Comparison of ENCODE assay signal across 15 cellular contexts in the genomic region with DNA sequence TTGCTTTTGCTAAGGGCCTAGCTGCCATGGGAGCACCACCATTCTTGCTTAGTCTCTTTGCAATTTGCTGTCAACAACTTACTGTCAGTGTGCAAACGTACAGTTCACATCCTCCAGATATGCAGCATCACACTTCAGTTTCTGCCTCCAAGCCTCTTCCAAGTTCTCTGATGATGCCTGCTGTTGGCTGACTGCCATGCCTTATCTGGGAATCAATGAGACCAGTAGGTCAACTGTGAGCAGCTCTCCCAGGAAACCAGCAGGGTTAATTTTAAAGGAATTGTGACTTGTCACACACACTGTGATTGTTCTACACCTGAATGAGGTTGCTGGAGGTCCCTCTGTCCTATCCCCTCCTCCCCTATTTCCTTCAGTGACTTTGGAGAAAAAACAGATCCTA. TPM values are rescaled to one million over a fixed set of nuclear protein-coding genes. Genes with fewer than 3 reads are reported as not detected.
A peak's percentile ranks its signal among the peaks of the same experiment; 100 is the strongest.
DNase-seq lines count a peak whose midpoint lies in the region; ATAC-seq and TF ChIP-seq lines count a peak whose summit lies in the region.
"Had no signal": no experiment of that assay in that cellular context is flagged by ENCODE, and none has a peak within 500 bp of the region (broad histone marks: within the 10 kb centered on the region; RNA-seq: fewer than 3 reads in every experiment).

No MANE protein-coding gene starts in this region.

- H3K4me3 ChIP-seq in breast epithelium, result no peak overlapping the region

- peak; percentile 33 for DNase-seq in MCF 10A (ENCODE audit: unreplicated experiment)
- DNase-seq in breast epithelium (ENCODE audit: low spot score in 2 of 2), result no peak
- peak; percentile 38 for DNase-seq in SK-MEL-5 (ENCODE audit: low read depth, low spot score)
- peak; percentile 60 for DNase-seq in fibroblast of peridontal ligament (ENCODE audit: extremely low read depth)
- DNase-seq in mesenteric fat pad (ENCODE audit: low spot score), result no peak
- no peak for DNase-seq in GM19240 (ENCODE audit: insufficient read length, low spot score)
- DNase-seq: activated gamma-delta T cell; naive thymus-derived CD8-positive, alpha-beta T cell; NCI-H1694 treated with DMSO at 0.1 percent for 48 hours; stimulated activated CD8-positive, alpha-beta memory T cell treated with anti-CD3 and anti-CD28 coated beads, Interleukin-4, amount 100 ng/mL, for 48 hours had no signal

- H3K27ac Mint-ChIP-seq in MCF 10A (ENCODE audit: low read depth, unreplicated experiment), result no peak overlapping the region
- H3K27ac Mint-ChIP-seq: WTC11 had no signal

- no TSS peak for BruUV-seq in MCF 10A (replicated peaks; lab: Mats Ljungman, UMichigan)

- H3K27ac ChIP-seq in breast epithelium, result no peak overlapping the region
- H3K27ac ChIP-seq: HL-60, RWPE1 had no signal

- no peaks in the 10 kb centered on the region for H3K4me1 ChIP-seq in breast epithelium

- POLR2A ChIA-PET in MCF 10A (lab: Yijun Ruan, JAX), result interaction anchor here (0.6 to 1.1 kb wide), 3 partner anchors 11 to 243 kb away, joined by 3 read pairs; no protein-coding TSS in a partner anchor

- no peaks in the 10 kb centered on the region for H3K36me3 ChIP-seq in breast epithelium

- in situ Hi-C loops in SK-MEL-5 (cut with HindIII; ENCODE audit: low pct_unique_long_range_greater_than_20kb, low sequenced_read_pairs), result no loop called here

- no peaks in the 10 kb centered on the region for H3K27me3 Mint-ChIP-seq in MCF 10A (ENCODE audit: insufficient read depth, unreplicated experiment)
- H3K27me3 Mint-ChIP-seq: naive thymus-derived CD8-positive, alpha-beta T cell had no signal

- H3K36me3 Mint-ChIP-seq in MCF 10A (ENCODE audit: insufficient read depth, unreplicated experiment), result peaks cover 7% of the 10 kb centered on the region
- H3K36me3 Mint-ChIP-seq: WTC11 had no signal

- H3K9me3 Mint-ChIP-seq in MCF 10A (ENCODE audit: unreplicated experiment), result no peaks in the 10 kb centered on the region
- H3K9me3 Mint-ChIP-seq: naive thymus-derived CD8-positive, alpha-beta T cell; WTC11 had no signal

- H3K27me3 ChIP-seq in breast epithelium, result no peaks in the 10 kb centered on the region

- TF ChIP-seq POLR2A in breast epithelium (IDR thresholded peaks at IDR 0.05), result no peak

- intact Hi-C loops in MCF 10A (cut with micrococcal nuclease) (no loop called here), breast epithelium (cut with DNase I; ENCODE audit: low total_unique reads) (loop anchor here (10.0 kb wide), 1 partner anchor 139 kb away; no protein-coding TSS in a partner anchor)

- TF ChIP-seq CTCF in MCF 10A (IDR thresholded peaks at IDR 0.05; ENCODE audit: unreplicated experiment), result no peak
- TF ChIP-seq CTCF in breast epithelium (IDR thresholded peaks at IDR 0.05), result no peak

- no peaks in the 10 kb centered on the region for H3K9me3 ChIP-seq in breast epithelium

- H3K4me1 Mint-ChIP-seq in MCF 10A (ENCODE audit: insufficient read depth, unreplicated experiment), result peaks cover 8% of the 10 kb centered on the region
- H3K4me1 Mint-ChIP-seq: WTC11 had no signal

- H3K4me3 Mint-ChIP-seq in MCF 10A (ENCODE audit: unreplicated experiment), result no peak overlapping the region
- H3K4me3 Mint-ChIP-seq: naive thymus-derived CD8-positive, alpha-beta T cell; WTC11 had no signal

- ATAC-seq in GM21367 (IDR thresholded peaks at IDR 0.05; ENCODE audit: unreplicated experiment), result no peak
- ATAC-seq in HG03457 (IDR thresholded peaks at IDR 0.05; ENCODE audit: unreplicated experiment), result no peak
- ATAC-seq: naive thymus-derived CD8-positive, alpha-beta T cell; WTC11 had no signal

- CTCF ChIA-PET in MCF 10A (lab: Yijun Ruan, JAX), result interaction anchor here (1.2 to 4.2 kb wide), 2 partner anchors 11 to 31 kb away, joined by 4 to 22 read pairs; no protein-coding TSS in a partner anchor

RNA-seq across cellular contexts. Expression of a gene that starts 56.0 kb away (rescaled TPM):
- total RNA-seq in MCF 10A (2022) (159 and 180 TPM in 2 replicates), breast epithelium (100 to 1,000 TPM in 2 of 3 donors, 10 to 100 TPM in 1; 95.2 to 139 (median 115) TPM), mesenteric fat pad (104 TPM)
- 195 and 215 TPM in 2 replicates for total RNA-seq in SK-MEL-5 (2014; rRNA removed; shearing (Covaris generic))
- polyA plus RNA-seq in SK-MEL-5 (2015; cell fraction: cytosol; rRNA removed), result 92.8 and 131 TPM in 2 replicates
- polyA plus RNA-seq in SK-MEL-5 (2015; cell fraction: nucleus; rRNA removed), result 145 and 148 TPM in 2 replicates

Comparison
In these comparisons a context has a peak if more than half of its experiments do, and no peak if none do; other contexts are left out.
1. DNase-seq: peak in MCF 10A (single experiment), SK-MEL-5 (single experiment) and fibroblast of peridontal ligament (single experiment); none in breast epithelium (0 of 2), mesenteric fat pad (single experiment) and GM19240 (single experiment).